In genomic region chr2:135876066-135876711, GRCh38 we compare ENCODE assay signal across 8 cellular contexts.
DNase-seq lines count a peak whose midpoint lies in the region; ATAC-seq, FAIRE-seq and TF ChIP-seq lines count a peak whose summit lies in the region.

Gene MCM6, minus strand, starts transcription at chr2:135876443. Its CDS starts 78 bp downstream, at chr2:135876365.

- H2AFZ ChIP-seq in Loucy (ENCODE audit: low read length) = peak within 1 kb of the TSS; percentile 95

- peaks cover 35% of the 10 kb centered on the region for H3K4me1 Mint-ChIP-seq in nephron progenitor cell
- H3K4me1 Mint-ChIP-seq in stimulated activated naive CD8-positive, alpha-beta T cell treated with anti-CD3 and anti-CD28 coated beads, Interleukin-15, amount 100 ng/mL, for 72 hours = peaks cover 52% of the 10 kb centered on the region

- H3K79me2 ChIP-seq in Loucy (ENCODE audit: insufficient read depth, low read length) = peaks cover 50% of the 10 kb centered on the region

- H4K20me1 ChIP-seq in Loucy (ENCODE audit: insufficient read depth, low read length, poor library complexity, severe bottlenecking) = peaks cover 35% of the 10 kb centered on the region

- peak; percentile 78 for FAIRE-seq in H54 (lab: Jason Lieb, UNC)

- H3K36me3 ChIP-seq in Loucy (ENCODE audit: insufficient read depth, low read length) = peaks cover 12% of the 10 kb centered on the region; the same call in 1 of the 2 replicates

- peaks cover 13% of the 10 kb centered on the region for H3K9me3 Mint-ChIP-seq in nephron progenitor cell
- no peaks in the 10 kb centered on the region for H3K9me3 Mint-ChIP-seq in stimulated activated naive CD8-positive, alpha-beta T cell treated with anti-CD3 and anti-CD28 coated beads, Interleukin-15, amount 100 ng/mL, for 72 hours

- ATAC-seq in stimulated activated naive CD8-positive, alpha-beta T cell treated with anti-CD3 and anti-CD28 coated beads, Interleukin-15, amount 100 ng/mL, for 72 hours = peak; percentile 90

- no peaks in the 10 kb centered on the region for H3F3A ChIP-seq in Loucy (ENCODE audit: low read depth)

- peak within 1 kb of the TSS; percentile 87 for H3K4me3 Mint-ChIP-seq in nephron progenitor cell
- peak within 1 kb of the TSS; percentile 98 for H3K4me3 Mint-ChIP-seq in stimulated activated naive CD8-positive, alpha-beta T cell treated with anti-CD3 and anti-CD28 coated beads, Interleukin-15, amount 100 ng/mL, for 72 hours

- no peaks in the 10 kb centered on the region for H3K27me3 ChIP-seq in Loucy (ENCODE audit: insufficient read depth, low read length, poor library complexity, severe bottlenecking)

- peak within 1 kb of the TSS; percentile 92 for H3K27ac Mint-ChIP-seq in nephron progenitor cell
- peak within 1 kb of the TSS; percentile 99 to 100 for H3K27ac Mint-ChIP-seq in stimulated activated naive CD8-positive, alpha-beta T cell treated with anti-CD3 and anti-CD28 coated beads, Interleukin-15, amount 100 ng/mL, for 72 hours

- peak within 1 kb of the TSS; percentile 99 for H3K4me3 ChIP-seq in Loucy (ENCODE audit: low read length, poor library complexity, severe bottlenecking)

- H3K36me3 Mint-ChIP-seq in nephron progenitor cell (ENCODE audit: low read depth) = peaks cover 35% of the 10 kb centered on the region

- DNase-seq in ELF-1 (ENCODE audit: low read depth, low spot score) (peak; percentile 99), H54 (ENCODE audit: insufficient read length, low spot score) (peak; percentile 96), fibroblast of the conjunctiva (ENCODE audit: low read depth) (peak; percentile 99), nephron progenitor cell (peak; percentile 96)
- peak; percentile 98 for DNase-seq in activated T-helper 9 cell treated with anti-CD3 and anti-CD28 coated beads, Interleukin-2, amount 50 U/mL, for 16 hours (ENCODE audit: low read depth)
- peak; percentile 97 to 99 for DNase-seq in stimulated activated naive CD8-positive, alpha-beta T cell treated with anti-CD3 and anti-CD28 coated beads, Interleukin-15, amount 100 ng/mL, for 72 hours

- TF ChIP-seq CTCF in Loucy (conservative IDR thresholded peaks at IDR 0.05; ENCODE audit: low read length) = no peak
- TF ChIP-seq CTCF in nephron progenitor cell (IDR thresholded peaks at IDR 0.05) = no peak

- no peaks in the 10 kb centered on the region for H3K9me2 ChIP-seq in Loucy (replicated peaks; ENCODE audit: low read depth, low read length)

- peak within 1 kb of the TSS; percentile 98 for H3K9ac ChIP-seq in Loucy (ENCODE audit: low read depth, low read length, poor library complexity, severe bottlenecking)

- peak within 1 kb of the TSS; percentile 91 for H3K4me2 ChIP-seq in Loucy (ENCODE audit: low read depth, low read length, poor library complexity, severe bottlenecking)

- no peaks in the 10 kb centered on the region for H3K9me3 ChIP-seq in Loucy (ENCODE audit: insufficient read depth, low read depth, low read length)

- peaks cover 6% of the 10 kb centered on the region for H3K27me3 Mint-ChIP-seq in nephron progenitor cell (ENCODE audit: low read depth, poor library complexity)
- no peaks in the 10 kb centered on the region for H3K27me3 Mint-ChIP-seq in stimulated activated naive CD8-positive, alpha-beta T cell treated with anti-CD3 and anti-CD28 coated beads, Interleukin-15, amount 100 ng/mL, for 72 hours

- TF ChIP-seq POLR2A in H54 (IDR thresholded peaks at IDR 0.05; ENCODE audit: low read depth, low read length) (peak; percentile 66), Raji (IDR thresholded peaks at IDR 0.05; ENCODE audit: insufficient read depth, low read depth, low read length) (peak; percentile 73)

- peaks cover 37% of the 10 kb centered on the region for H3K4me1 ChIP-seq in Loucy (ENCODE audit: insufficient read depth, low read length, poor library complexity, severe bottlenecking)

Comparison
In these comparisons a context has a peak if more than half of its experiments do, and no peak if none do; other contexts are left out.
1. Peak in every context shown above with its lines: DNase-seq, ATAC-seq and H3K4me3 ChIP-seq.